Comparison of ENCODE assay signal across 13 cellular contexts in the genomic region with DNA sequence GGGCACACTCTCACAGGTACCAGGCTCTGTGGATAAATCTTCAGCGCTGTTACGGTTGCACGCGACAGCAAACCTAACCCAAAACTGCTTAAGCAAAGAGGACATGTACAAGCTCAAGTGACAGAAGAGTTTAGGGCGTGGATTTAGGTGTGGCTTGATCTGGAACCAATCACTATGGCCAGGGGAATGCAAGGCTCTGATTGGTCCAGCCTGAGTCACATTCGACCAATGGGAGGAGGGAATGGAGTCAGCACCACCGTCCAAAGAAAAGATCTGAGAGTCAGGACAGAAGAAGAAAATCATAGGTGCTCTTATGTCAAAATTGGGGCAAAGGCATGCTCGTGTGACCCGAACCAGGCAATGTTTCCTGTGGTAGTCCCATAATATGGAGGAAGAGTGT.
DNase-seq lines count a peak whose midpoint lies in the region; ATAC-seq and TF ChIP-seq lines count a peak whose summit lies in the region.
"Had no signal": no experiment of that assay in that cellular context is flagged by ENCODE, and none has a peak within 500 bp of the region (broad histone marks: within the 10 kb centered on the region; RNA-seq: fewer than 3 reads in every experiment).

No MANE protein-coding gene starts in this region.

- no peak overlapping the region for H3K9ac ChIP-seq in GM23248

- H3K9me2 ChIP-seq in GM23248 (ENCODE audit: insufficient read depth), result no peaks in the 10 kb centered on the region

- H3K4me2 ChIP-seq in GM23248 (ENCODE audit: unreplicated experiment), result no peak overlapping the region

- H3K9me3 ChIP-seq in A673 (ENCODE audit: low read depth, low read length, poor library complexity, severe bottlenecking), result no peaks in the 10 kb centered on the region
- H3K9me3 ChIP-seq in GM23248 (ENCODE audit: low read depth), result no peaks in the 10 kb centered on the region
- no peaks in the 10 kb centered on the region for H3K9me3 ChIP-seq in T-helper 17 cell (ENCODE audit: control insufficient read depth, low read length, poor library complexity, severe bottlenecking)
- H3K9me3 ChIP-seq: SJSA1 had no signal

- 76 to 78% methylated on average over 9 of the region's 9 CpGs for WGBS in GM23248 (ENCODE audit: low coverage in 1 of 2, low lambda C conversion rate in 2 of 2, missing lambda C conversion rate in 2 of 2), 2 experiments

- no peaks in the 10 kb centered on the region for H3K36me3 ChIP-seq in A673 (ENCODE audit: insufficient read depth, low read length, poor library complexity, severe bottlenecking)
- H3K36me3 ChIP-seq in GM23248 (ENCODE audit: low read depth), result no peaks in the 10 kb centered on the region
- H3K36me3 ChIP-seq: SJSA1 had no signal

- intact Hi-C loops in A673 (cut with micrococcal nuclease; ENCODE audit: unreplicated experiment), result no loop called here

- H3K4me1 ChIP-seq in A673 (ENCODE audit: insufficient read depth, low read length, poor library complexity, severe bottlenecking) (no peaks in the 10 kb centered on the region), GM23248 (ENCODE audit: insufficient read depth) (no peaks in the 10 kb centered on the region)
- H3K4me1 ChIP-seq: SJSA1 had no signal

- CTCF ChIA-PET in A673 (lab: Charles Lee), result no interaction called here

- TF ChIP-seq CTCF in A673 (conservative IDR thresholded peaks at IDR 0.05; ENCODE audit: low read depth, low read length) (no peak), fibroblast of mammary gland (conservative IDR thresholded peaks at IDR 0.05; ENCODE audit: control insufficient read depth, insufficient read depth, low read depth, low read length) (no peak)

- H3K27ac Mint-ChIP-seq in T-helper 17 cell, result peak overlapping the region; percentile 53
- H3K27ac Mint-ChIP-seq: CD4-positive, alpha-beta T cell had no signal

- H3K27me3 Mint-ChIP-seq in T-helper 17 cell, result peaks cover 75% of the 10 kb centered on the region

- in situ Hi-C loops in GM23248 (cut with MboI), result no loop called here

- peaks cover 5% of the 10 kb centered on the region for H3K36me3 Mint-ChIP-seq in T-helper 17 cell (ENCODE audit: low read depth)

- ATAC-seq in T-helper 17 cell (no peak), HG02885 (IDR thresholded peaks at IDR 0.05; ENCODE audit: poor library complexity, unreplicated experiment) (no peak), HG03442 (IDR thresholded peaks at IDR 0.05; ENCODE audit: unreplicated experiment) (no peak)

- H3K79me2 ChIP-seq in GM23248 (ENCODE audit: insufficient read depth), result no peaks in the 10 kb centered on the region

- peaks cover 6% of the 10 kb centered on the region for H3K4me1 Mint-ChIP-seq in T-helper 17 cell

- no TSS peak for BruUV-seq in A673 (replicated peaks; lab: Mats Ljungman, UMichigan)

- H2AFZ ChIP-seq in GM23248, result no peak overlapping the region

- POLR2A ChIA-PET in A673 (lab: Charles Lee; ENCODE audit: low non-redundant PET), result no interaction called here

- DNase-seq in A673 (ENCODE audit: low spot score), result peak; percentile 45
- peak; percentile 2 for DNase-seq in GM23248
- DNase-seq in T-helper 17 cell, result no peak
- DNase-seq in fibroblast of mammary gland (ENCODE audit: low read depth), result peak; percentile 16
- DNase-seq in NK-92 (lab: John Stamatoyannopoulos, UW; ENCODE audit: unreplicated experiment), result no peak
- DNase-seq: CD4-positive, alpha-beta T cell; DMS79 treated with DMSO at 0.1 percent for 48 hours; NCI-H1092; NCI-H226; NCI-H526 treated with DMSO at 0.1 percent for 48 hours had no signal

- H3K4me3 Mint-ChIP-seq in T-helper 17 cell, result no peak overlapping the region
- H3K4me3 Mint-ChIP-seq: CD4-positive, alpha-beta T cell had no signal

- H4K20me1 ChIP-seq in GM23248 (ENCODE audit: insufficient read depth), result no peaks in the 10 kb centered on the region

- H3K27ac ChIP-seq in A673 (ENCODE audit: low read depth, low read length, poor library complexity, severe bottlenecking) (no peak overlapping the region), GM23248 (no peak overlapping the region)
- H3K27ac ChIP-seq: SJSA1 had no signal

- H3F3A ChIP-seq in GM23248 (ENCODE audit: insufficient read depth), result 0 out of 2 replicates have a peak, but pooled peaks cover 1% of the 10 kb centered on the region

- H3K27me3 ChIP-seq in A673 (replicated peaks; ENCODE audit: insufficient read depth, low read depth, low read length, poor library complexity), result peaks cover 4% of the 10 kb centered on the region
- peaks cover 3% of the 10 kb centered on the region; the same call in 1 of the 2 replicates for H3K27me3 ChIP-seq in GM23248 (replicated peaks; ENCODE audit: insufficient read depth)

- H3K4me3 ChIP-seq in A673 (ENCODE audit: low read depth, low read length, poor library complexity, severe bottlenecking) (no peak overlapping the region), GM23248 (no peak overlapping the region), fibroblast of mammary gland (ENCODE audit: control insufficient read depth, low read depth, low read length) (no peak overlapping the region)
- H3K4me3 ChIP-seq: SJSA1 had no signal

Comparison
In these comparisons a context has a peak if more than half of its experiments do, and no peak if none do; other contexts are left out.
1. DNase-seq: peak in A673 (single experiment), GM23248 (single experiment) and fibroblast of mammary gland (single experiment); none in T-helper 17 cell (0 of 3) and NK-92 (single experiment).